In the genomic region with DNA sequence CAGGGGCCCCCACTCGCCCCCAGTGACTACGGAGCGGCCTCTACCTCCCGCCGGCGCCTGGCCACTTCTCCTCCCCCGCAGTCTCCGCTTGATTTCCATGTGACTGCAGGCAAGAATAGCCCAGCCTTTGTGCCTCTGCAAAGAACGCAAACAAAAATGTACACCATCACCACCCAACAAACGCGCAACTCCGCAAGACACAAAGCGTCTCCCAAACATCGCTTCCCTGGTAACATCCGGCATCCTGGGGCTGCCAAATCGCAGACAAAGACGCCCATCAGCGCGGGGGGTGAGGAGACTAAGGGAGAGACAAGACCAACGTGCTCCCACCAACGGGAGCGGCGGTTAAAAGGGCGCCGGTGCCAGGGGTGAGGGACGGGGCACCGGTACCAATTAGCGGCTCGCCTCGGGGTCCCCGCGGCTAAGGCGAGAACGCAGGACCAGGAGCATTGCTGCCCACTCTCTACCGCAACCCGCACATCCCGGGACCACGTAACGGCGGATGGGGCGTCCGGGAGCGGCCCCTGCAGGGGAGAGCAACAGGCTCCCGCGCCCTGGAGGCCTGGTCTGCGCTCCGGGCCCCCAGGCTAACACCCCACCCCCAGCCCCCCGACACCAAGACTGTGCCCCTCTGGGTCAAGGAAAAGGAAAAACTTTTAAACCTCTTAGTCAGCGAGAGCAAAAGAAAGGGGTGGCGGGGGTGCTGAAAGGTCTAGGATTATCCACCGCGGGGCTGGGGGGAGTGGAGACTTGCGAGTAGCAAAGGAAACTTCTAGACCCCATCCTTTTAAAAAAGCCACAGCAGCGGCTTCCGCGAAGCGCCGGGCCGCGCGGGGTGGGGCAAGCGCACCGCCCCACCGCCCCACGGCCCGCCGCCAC, we compare ENCODE assay signal across 9 cellular contexts. TPM values are rescaled to one million over a fixed set of nuclear protein-coding genes. Genes with fewer than 3 reads are reported as not detected.
A peak's percentile ranks its signal among the peaks of the same experiment; 100 is the strongest.
DNase-seq lines count a peak whose midpoint lies in the region; ATAC-seq and TF ChIP-seq lines count a peak whose summit lies in the region.
"Had no signal": no experiment of that assay in that cellular context is flagged by ENCODE, and none has a peak within 500 bp of the region (broad histone marks: within the 10 kb centered on the region; RNA-seq: fewer than 3 reads in every experiment).

No MANE protein-coding gene starts in this region.

- CTCF ChIA-PET in MCF 10A (lab: Yijun Ruan, JAX) = no interaction called here
- CTCF ChIA-PET in GM10248 (lab: Yijun Ruan, JAX) = no interaction called here

- H3K36me3 ChIP-seq in BE2C = no peaks in the 10 kb centered on the region

- TF ChIP-seq CTCF in BE2C (IDR thresholded peaks at IDR 0.05; ENCODE audit: low read depth, low read length) (no peak), MCF 10A (IDR thresholded peaks at IDR 0.05; ENCODE audit: unreplicated experiment) (no peak), GM10248 (IDR thresholded peaks at IDR 0.05; ENCODE audit: control extremely low read depth, extremely low read depth, low read depth, missing control alignments) (no peak)

- H3K4me3 ChIP-seq in BE2C (ENCODE audit: low read depth, low read length) (peak overlapping the region; percentile 91), iPS-18c (ENCODE audit: insufficient read depth, low read depth, low read length) (peak overlapping the region; percentile 78), skeletal muscle cell (ENCODE audit: low read depth, low read length) (peak overlapping the region; percentile 74)

- H3K36me3 Mint-ChIP-seq in MCF 10A (ENCODE audit: insufficient read depth, unreplicated experiment) = no peaks in the 10 kb centered on the region
- H3K36me3 Mint-ChIP-seq in stimulated activated effector memory CD8-positive, alpha-beta T cell treated with anti-CD3 and anti-CD28 coated beads, Interleukin-12 subunit alpha, Interleukin-12 subunit beta, amount 100 ng/mL, for 72 hours = no peaks in the 10 kb centered on the region

- peak overlapping the region; percentile 71 for H3K4me3 Mint-ChIP-seq in MCF 10A (ENCODE audit: unreplicated experiment)
- no peak overlapping the region for H3K4me3 Mint-ChIP-seq in stimulated activated effector memory CD8-positive, alpha-beta T cell treated with anti-CD3 and anti-CD28 coated beads, Interleukin-12 subunit alpha, Interleukin-12 subunit beta, amount 100 ng/mL, for 72 hours
- H3K4me3 Mint-ChIP-seq: dendritic cell treated with granulocyte-macrophage colony-stimulating factor and Interleukin-4, amounts not matched to agents 40 ng/mL and 50 ng/mL, for 4 days had no signal

- no peaks in the 10 kb centered on the region for H3K9me3 ChIP-seq in BE2C
- no peaks in the 10 kb centered on the region for H3K9me3 ChIP-seq in iPS-18c (ENCODE audit: control insufficient read depth, insufficient read depth, low read length)

- peak overlapping the region; percentile 18 for H3K27ac Mint-ChIP-seq in MCF 10A (ENCODE audit: low read depth, unreplicated experiment)
- H3K27ac Mint-ChIP-seq in stimulated activated effector memory CD8-positive, alpha-beta T cell treated with anti-CD3 and anti-CD28 coated beads, Interleukin-12 subunit alpha, Interleukin-12 subunit beta, amount 100 ng/mL, for 72 hours = no peak overlapping the region
- H3K27ac Mint-ChIP-seq: dendritic cell treated with granulocyte-macrophage colony-stimulating factor and Interleukin-4, amounts not matched to agents 40 ng/mL and 50 ng/mL, for 4 days had no signal

- no peaks in the 10 kb centered on the region for H3K27me3 Mint-ChIP-seq in MCF 10A (ENCODE audit: insufficient read depth, unreplicated experiment)

- no peak for ATAC-seq in stimulated activated effector memory CD8-positive, alpha-beta T cell treated with anti-CD3 and anti-CD28 coated beads, Interleukin-12 subunit alpha, Interleukin-12 subunit beta, amount 100 ng/mL, for 72 hours

- POLR2A ChIA-PET in MCF 10A (lab: Yijun Ruan, JAX) = no interaction called here
- POLR2A ChIA-PET in GM10248 (lab: Yijun Ruan, JAX) = no interaction called here

- H3K4me1 ChIP-seq in BE2C = peaks cover 5% of the 10 kb centered on the region

- DNase-seq in BE2C (peak; percentile 67), NCI-H2081 treated with DMSO at 0.1 percent for 48 hours (lab: John Stamatoyannopoulos, UW) (peak; percentile 46), MCF 10A (ENCODE audit: unreplicated experiment) (no peak), skeletal muscle cell (ENCODE audit: low read depth) (no peak), GM10248 (ENCODE audit: extremely low spot score) (no peak)
- DNase-seq in stimulated activated effector memory CD8-positive, alpha-beta T cell treated with anti-CD3 and anti-CD28 coated beads, Interleukin-12 subunit alpha, Interleukin-12 subunit beta, amount 100 ng/mL, for 72 hours (ENCODE audit: low spot score in 2 of 2) = no peak
- DNase-seq in effector CD8-positive, alpha-beta T cell (lab: John Stamatoyannopoulos, UW) = no peak

- no peaks in the 10 kb centered on the region for H3K9me3 Mint-ChIP-seq in MCF 10A (ENCODE audit: unreplicated experiment)
- peaks cover 21% of the 10 kb centered on the region for H3K9me3 Mint-ChIP-seq in stimulated activated effector memory CD8-positive, alpha-beta T cell treated with anti-CD3 and anti-CD28 coated beads, Interleukin-12 subunit alpha, Interleukin-12 subunit beta, amount 100 ng/mL, for 72 hours
- H3K9me3 Mint-ChIP-seq: dendritic cell treated with granulocyte-macrophage colony-stimulating factor and Interleukin-4, amounts not matched to agents 40 ng/mL and 50 ng/mL, for 4 days had no signal

- BruUV-seq in MCF 10A (replicated peaks; lab: Mats Ljungman, UMichigan) = no TSS peak

- H3K27me3 ChIP-seq in BE2C = no peaks in the 10 kb centered on the region

- intact Hi-C loops in MCF 10A (cut with micrococcal nuclease) = no loop called here

- peaks cover 11% of the 10 kb centered on the region for H3K4me1 Mint-ChIP-seq in MCF 10A (ENCODE audit: insufficient read depth, unreplicated experiment)
- H3K4me1 Mint-ChIP-seq in stimulated activated effector memory CD8-positive, alpha-beta T cell treated with anti-CD3 and anti-CD28 coated beads, Interleukin-12 subunit alpha, Interleukin-12 subunit beta, amount 100 ng/mL, for 72 hours = no peaks in the 10 kb centered on the region

RNA-seq across cellular contexts. Expression of gene MPDZ, which starts 0.9 kb away (rescaled TPM):
- 17.3 TPM for polyA plus RNA-seq in BE2C (2012; ENCODE audit: insufficient read depth, insufficient read length, low read depth)
- total RNA-seq in MCF 10A (2022) = 8.8 and 10.9 TPM in 2 replicates

Comparison
In these comparisons a context has a peak if more than half of its experiments do, and no peak if none do; other contexts are left out.
1. DNase-seq: peak in BE2C (single experiment) and NCI-H2081 treated with DMSO at 0.1 percent for 48 hours (single experiment); none in MCF 10A (single experiment), skeletal muscle cell (single experiment), GM10248 (single experiment), stimulated activated effector memory CD8-positive, alpha-beta T cell treated with anti-CD3 and anti-CD28 coated beads, Interleukin-12 subunit alpha, Interleukin-12 subunit beta, amount 100 ng/mL, for 72 hours (0 of 2) and effector CD8-positive, alpha-beta T cell (single experiment).
2. Peak in every context shown above with its lines, with median percentiles within 50 percentile points of each other: H3K4me3 ChIP-seq.